Comparison of ENCODE assay signal across 1 cellular context in genomic region chr1:53266038-53266437, GRCh38.
TF ChIP-seq lines count a peak whose summit lies in the region.

No MANE protein-coding gene starts in this region.

TF ChIP-seq in H1, 55 proteins besides CTCF, POLR2A, EP300 and RAD21 (continued from another document):
- TF ChIP-seq EGR1 (IDR thresholded peaks at IDR 0.05; ENCODE audit: borderline replicate concordance, low read depth, low read length) = no peak
- TF ChIP-seq GABPA (IDR thresholded peaks at IDR 0.05; ENCODE audit: borderline replicate concordance, insufficient read depth, low read length) = no peak
- TF ChIP-seq KDM1A (IDR thresholded peaks at IDR 0.05; ENCODE audit: borderline replicate concordance, low read length) = no peak
- no peak for TF ChIP-seq JUND (IDR thresholded peaks at IDR 0.05; ENCODE audit: low read length)
- TF ChIP-seq TBP (IDR thresholded peaks at IDR 0.05; ENCODE audit: low read depth, low read length) = no peak
